1 cellular context compared by ENCODE assay signal in the genomic region with DNA sequence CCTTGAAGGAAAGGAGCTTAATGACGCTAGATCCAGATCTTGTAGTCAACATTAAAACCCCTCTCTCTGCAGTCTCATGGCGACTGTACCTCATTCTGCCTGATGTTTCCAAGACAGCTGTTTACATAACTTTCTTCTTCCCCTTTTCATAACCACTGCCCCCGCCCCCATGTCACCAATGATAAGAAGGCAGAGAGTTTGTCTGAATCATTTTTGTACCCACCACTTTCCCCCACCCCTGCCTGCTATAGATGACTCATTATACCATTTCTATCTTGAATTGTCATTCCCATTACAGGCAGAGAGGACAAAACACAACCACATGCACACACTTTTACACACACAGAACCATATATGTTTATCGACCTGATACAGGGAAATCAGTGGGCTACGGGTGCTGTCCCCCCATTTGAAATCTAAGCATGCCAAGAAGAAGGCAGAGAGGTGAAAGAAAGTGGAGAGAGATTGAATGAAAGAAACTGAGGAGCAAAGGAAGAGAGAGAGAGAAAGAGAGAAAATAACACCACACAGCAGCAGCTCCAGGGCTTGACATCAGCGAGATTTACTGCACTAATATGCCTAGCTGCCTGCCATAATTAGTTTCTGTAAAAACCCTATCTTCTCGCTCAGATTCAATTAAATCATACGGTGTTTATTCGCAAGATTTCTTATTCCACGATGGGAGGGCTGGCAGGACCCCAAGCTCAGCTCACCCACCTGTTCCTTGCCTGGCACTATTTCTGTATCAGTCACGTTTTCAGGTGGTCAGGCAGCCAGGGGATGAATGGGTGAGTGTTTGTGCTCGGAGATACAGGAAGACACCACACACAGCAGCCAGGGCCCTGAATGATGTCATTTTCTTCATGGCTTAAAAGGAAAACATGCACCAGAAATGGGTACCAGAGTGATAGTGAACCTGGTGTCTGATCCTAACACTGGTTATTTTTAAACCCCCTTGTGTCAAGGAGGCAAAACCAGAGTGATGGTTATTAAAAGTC.
TF ChIP-seq lines count a peak whose summit lies in the region.

No MANE protein-coding gene starts in this region.

TF ChIP-seq in K562, 482 proteins besides CTCF, POLR2A, EP300 and RAD21 (continued from another document and continues in another):
- TF ChIP-seq, protein P1, sequence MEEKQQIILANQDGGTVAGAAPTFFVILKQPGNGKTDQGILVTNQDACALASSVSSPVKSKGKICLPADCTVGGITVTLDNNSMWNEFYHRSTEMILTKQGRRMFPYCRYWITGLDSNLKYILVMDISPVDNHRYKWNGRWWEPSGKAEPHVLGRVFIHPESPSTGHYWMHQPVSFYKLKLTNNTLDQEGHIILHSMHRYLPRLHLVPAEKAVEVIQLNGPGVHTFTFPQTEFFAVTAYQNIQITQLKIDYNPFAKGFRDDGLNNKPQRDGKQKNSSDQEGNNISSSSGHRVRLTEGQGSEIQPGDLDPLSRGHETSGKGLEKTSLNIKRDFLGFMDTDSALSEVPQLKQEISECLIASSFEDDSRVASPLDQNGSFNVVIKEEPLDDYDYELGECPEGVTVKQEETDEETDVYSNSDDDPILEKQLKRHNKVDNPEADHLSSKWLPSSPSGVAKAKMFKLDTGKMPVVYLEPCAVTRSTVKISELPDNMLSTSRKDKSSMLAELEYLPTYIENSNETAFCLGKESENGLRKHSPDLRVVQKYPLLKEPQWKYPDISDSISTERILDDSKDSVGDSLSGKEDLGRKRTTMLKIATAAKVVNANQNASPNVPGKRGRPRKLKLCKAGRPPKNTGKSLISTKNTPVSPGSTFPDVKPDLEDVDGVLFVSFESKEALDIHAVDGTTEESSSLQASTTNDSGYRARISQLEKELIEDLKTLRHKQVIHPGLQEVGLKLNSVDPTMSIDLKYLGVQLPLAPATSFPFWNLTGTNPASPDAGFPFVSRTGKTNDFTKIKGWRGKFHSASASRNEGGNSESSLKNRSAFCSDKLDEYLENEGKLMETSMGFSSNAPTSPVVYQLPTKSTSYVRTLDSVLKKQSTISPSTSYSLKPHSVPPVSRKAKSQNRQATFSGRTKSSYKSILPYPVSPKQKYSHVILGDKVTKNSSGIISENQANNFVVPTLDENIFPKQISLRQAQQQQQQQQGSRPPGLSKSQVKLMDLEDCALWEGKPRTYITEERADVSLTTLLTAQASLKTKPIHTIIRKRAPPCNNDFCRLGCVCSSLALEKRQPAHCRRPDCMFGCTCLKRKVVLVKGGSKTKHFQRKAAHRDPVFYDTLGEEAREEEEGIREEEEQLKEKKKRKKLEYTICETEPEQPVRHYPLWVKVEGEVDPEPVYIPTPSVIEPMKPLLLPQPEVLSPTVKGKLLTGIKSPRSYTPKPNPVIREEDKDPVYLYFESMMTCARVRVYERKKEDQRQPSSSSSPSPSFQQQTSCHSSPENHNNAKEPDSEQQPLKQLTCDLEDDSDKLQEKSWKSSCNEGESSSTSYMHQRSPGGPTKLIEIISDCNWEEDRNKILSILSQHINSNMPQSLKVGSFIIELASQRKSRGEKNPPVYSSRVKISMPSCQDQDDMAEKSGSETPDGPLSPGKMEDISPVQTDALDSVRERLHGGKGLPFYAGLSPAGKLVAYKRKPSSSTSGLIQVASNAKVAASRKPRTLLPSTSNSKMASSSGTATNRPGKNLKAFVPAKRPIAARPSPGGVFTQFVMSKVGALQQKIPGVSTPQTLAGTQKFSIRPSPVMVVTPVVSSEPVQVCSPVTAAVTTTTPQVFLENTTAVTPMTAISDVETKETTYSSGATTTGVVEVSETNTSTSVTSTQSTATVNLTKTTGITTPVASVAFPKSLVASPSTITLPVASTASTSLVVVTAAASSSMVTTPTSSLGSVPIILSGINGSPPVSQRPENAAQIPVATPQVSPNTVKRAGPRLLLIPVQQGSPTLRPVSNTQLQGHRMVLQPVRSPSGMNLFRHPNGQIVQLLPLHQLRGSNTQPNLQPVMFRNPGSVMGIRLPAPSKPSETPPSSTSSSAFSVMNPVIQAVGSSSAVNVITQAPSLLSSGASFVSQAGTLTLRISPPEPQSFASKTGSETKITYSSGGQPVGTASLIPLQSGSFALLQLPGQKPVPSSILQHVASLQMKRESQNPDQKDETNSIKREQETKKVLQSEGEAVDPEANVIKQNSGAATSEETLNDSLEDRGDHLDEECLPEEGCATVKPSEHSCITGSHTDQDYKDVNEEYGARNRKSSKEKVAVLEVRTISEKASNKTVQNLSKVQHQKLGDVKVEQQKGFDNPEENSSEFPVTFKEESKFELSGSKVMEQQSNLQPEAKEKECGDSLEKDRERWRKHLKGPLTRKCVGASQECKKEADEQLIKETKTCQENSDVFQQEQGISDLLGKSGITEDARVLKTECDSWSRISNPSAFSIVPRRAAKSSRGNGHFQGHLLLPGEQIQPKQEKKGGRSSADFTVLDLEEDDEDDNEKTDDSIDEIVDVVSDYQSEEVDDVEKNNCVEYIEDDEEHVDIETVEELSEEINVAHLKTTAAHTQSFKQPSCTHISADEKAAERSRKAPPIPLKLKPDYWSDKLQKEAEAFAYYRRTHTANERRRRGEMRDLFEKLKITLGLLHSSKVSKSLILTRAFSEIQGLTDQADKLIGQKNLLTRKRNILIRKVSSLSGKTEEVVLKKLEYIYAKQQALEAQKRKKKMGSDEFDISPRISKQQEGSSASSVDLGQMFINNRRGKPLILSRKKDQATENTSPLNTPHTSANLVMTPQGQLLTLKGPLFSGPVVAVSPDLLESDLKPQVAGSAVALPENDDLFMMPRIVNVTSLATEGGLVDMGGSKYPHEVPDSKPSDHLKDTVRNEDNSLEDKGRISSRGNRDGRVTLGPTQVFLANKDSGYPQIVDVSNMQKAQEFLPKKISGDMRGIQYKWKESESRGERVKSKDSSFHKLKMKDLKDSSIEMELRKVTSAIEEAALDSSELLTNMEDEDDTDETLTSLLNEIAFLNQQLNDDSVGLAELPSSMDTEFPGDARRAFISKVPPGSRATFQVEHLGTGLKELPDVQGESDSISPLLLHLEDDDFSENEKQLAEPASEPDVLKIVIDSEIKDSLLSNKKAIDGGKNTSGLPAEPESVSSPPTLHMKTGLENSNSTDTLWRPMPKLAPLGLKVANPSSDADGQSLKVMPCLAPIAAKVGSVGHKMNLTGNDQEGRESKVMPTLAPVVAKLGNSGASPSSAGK (IDR thresholded peaks at IDR 0.05), result no peak
- TF ChIP-seq SMARCB1 (IDR thresholded peaks at IDR 0.05; ENCODE audit: insufficient read length, low read depth) (no peak), PHF21A (IDR thresholded peaks at IDR 0.05; ENCODE audit: borderline replicate concordance, low read depth) (no peak), ZC3H8 (IDR thresholded peaks at IDR 0.05) (no peak), RFX5 (IDR thresholded peaks at IDR 0.05; ENCODE audit: low read depth, low read length) (no peak), PHB (CRISPR knock-in tag; IDR thresholded peaks at IDR 0.05) (no peak), MYBL2 (IDR thresholded peaks at IDR 0.05; ENCODE audit: low read depth) (no peak), MYBL2 (CRISPR knock-in tag; IDR thresholded peaks at IDR 0.05; ENCODE audit: borderline replicate concordance) (no peak), GTF2F1 (IDR thresholded peaks at IDR 0.05; ENCODE audit: low read depth, low read length) (no peak), TARDBP (IDR thresholded peaks at IDR 0.05) (no peak), PYGO2 (tag; IDR thresholded peaks at IDR 0.05) (no peak), MED1 (CRISPR knock-in tag; IDR thresholded peaks at IDR 0.05; ENCODE audit: borderline replicate concordance) (no peak), ZNF436 (CRISPR knock-in tag; IDR thresholded peaks at IDR 0.05) (no peak)
- TF ChIP-seq, protein P2, sequence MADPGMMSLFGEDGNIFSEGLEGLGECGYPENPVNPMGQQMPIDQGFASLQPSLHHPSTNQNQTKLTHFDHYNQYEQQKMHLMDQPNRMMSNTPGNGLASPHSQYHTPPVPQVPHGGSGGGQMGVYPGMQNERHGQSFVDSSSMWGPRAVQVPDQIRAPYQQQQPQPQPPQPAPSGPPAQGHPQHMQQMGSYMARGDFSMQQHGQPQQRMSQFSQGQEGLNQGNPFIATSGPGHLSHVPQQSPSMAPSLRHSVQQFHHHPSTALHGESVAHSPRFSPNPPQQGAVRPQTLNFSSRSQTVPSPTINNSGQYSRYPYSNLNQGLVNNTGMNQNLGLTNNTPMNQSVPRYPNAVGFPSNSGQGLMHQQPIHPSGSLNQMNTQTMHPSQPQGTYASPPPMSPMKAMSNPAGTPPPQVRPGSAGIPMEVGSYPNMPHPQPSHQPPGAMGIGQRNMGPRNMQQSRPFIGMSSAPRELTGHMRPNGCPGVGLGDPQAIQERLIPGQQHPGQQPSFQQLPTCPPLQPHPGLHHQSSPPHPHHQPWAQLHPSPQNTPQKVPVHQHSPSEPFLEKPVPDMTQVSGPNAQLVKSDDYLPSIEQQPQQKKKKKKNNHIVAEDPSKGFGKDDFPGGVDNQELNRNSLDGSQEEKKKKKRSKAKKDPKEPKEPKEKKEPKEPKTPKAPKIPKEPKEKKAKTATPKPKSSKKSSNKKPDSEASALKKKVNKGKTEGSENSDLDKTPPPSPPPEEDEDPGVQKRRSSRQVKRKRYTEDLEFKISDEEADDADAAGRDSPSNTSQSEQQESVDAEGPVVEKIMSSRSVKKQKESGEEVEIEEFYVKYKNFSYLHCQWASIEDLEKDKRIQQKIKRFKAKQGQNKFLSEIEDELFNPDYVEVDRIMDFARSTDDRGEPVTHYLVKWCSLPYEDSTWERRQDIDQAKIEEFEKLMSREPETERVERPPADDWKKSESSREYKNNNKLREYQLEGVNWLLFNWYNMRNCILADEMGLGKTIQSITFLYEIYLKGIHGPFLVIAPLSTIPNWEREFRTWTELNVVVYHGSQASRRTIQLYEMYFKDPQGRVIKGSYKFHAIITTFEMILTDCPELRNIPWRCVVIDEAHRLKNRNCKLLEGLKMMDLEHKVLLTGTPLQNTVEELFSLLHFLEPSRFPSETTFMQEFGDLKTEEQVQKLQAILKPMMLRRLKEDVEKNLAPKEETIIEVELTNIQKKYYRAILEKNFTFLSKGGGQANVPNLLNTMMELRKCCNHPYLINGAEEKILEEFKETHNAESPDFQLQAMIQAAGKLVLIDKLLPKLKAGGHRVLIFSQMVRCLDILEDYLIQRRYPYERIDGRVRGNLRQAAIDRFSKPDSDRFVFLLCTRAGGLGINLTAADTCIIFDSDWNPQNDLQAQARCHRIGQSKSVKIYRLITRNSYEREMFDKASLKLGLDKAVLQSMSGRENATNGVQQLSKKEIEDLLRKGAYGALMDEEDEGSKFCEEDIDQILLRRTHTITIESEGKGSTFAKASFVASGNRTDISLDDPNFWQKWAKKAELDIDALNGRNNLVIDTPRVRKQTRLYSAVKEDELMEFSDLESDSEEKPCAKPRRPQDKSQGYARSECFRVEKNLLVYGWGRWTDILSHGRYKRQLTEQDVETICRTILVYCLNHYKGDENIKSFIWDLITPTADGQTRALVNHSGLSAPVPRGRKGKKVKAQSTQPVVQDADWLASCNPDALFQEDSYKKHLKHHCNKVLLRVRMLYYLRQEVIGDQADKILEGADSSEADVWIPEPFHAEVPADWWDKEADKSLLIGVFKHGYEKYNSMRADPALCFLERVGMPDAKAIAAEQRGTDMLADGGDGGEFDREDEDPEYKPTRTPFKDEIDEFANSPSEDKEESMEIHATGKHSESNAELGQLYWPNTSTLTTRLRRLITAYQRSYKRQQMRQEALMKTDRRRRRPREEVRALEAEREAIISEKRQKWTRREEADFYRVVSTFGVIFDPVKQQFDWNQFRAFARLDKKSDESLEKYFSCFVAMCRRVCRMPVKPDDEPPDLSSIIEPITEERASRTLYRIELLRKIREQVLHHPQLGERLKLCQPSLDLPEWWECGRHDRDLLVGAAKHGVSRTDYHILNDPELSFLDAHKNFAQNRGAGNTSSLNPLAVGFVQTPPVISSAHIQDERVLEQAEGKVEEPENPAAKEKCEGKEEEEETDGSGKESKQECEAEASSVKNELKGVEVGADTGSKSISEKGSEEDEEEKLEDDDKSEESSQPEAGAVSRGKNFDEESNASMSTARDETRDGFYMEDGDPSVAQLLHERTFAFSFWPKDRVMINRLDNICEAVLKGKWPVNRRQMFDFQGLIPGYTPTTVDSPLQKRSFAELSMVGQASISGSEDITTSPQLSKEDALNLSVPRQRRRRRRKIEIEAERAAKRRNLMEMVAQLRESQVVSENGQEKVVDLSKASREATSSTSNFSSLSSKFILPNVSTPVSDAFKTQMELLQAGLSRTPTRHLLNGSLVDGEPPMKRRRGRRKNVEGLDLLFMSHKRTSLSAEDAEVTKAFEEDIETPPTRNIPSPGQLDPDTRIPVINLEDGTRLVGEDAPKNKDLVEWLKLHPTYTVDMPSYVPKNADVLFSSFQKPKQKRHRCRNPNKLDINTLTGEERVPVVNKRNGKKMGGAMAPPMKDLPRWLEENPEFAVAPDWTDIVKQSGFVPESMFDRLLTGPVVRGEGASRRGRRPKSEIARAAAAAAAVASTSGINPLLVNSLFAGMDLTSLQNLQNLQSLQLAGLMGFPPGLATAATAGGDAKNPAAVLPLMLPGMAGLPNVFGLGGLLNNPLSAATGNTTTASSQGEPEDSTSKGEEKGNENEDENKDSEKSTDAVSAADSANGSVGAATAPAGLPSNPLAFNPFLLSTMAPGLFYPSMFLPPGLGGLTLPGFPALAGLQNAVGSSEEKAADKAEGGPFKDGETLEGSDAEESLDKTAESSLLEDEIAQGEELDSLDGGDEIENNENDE (IDR thresholded peaks at IDR 0.05; ENCODE audit: low read depth, low read length), result no peak
- TF ChIP-seq, protein P3, sequence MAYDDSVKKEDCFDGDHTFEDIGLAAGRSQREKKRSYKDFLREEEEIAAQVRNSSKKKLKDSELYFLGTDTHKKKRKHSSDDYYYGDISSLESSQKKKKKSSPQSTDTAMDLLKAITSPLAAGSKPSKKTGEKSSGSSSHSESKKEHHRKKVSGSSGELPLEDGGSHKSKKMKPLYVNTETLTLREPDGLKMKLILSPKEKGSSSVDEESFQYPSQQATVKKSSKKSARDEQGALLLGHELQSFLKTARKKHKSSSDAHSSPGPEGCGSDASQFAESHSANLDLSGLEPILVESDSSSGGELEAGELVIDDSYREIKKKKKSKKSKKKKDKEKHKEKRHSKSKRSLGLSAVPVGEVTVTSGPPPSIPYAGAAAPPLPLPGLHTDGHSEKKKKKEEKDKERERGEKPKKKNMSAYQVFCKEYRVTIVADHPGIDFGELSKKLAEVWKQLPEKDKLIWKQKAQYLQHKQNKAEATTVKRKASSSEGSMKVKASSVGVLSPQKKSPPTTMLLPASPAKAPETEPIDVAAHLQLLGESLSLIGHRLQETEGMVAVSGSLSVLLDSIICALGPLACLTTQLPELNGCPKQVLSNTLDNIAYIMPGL (CRISPR knock-in tag; IDR thresholded peaks at IDR 0.05), result no peak
- TF ChIP-seq, protein P4, sequence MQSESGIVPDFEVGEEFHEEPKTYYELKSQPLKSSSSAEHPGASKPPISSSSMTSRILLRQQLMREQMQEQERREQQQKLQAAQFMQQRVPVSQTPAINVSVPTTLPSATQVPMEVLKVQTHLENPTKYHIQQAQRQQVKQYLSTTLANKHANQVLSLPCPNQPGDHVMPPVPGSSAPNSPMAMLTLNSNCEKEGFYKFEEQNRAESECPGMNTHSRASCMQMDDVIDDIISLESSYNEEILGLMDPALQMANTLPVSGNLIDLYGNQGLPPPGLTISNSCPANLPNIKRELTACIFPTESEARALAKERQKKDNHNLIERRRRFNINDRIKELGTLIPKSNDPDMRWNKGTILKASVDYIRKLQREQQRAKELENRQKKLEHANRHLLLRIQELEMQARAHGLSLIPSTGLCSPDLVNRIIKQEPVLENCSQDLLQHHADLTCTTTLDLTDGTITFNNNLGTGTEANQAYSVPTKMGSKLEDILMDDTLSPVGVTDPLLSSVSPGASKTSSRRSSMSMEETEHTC (IDR thresholded peaks at IDR 0.05), result no peak
- TF ChIP-seq, protein P5, sequence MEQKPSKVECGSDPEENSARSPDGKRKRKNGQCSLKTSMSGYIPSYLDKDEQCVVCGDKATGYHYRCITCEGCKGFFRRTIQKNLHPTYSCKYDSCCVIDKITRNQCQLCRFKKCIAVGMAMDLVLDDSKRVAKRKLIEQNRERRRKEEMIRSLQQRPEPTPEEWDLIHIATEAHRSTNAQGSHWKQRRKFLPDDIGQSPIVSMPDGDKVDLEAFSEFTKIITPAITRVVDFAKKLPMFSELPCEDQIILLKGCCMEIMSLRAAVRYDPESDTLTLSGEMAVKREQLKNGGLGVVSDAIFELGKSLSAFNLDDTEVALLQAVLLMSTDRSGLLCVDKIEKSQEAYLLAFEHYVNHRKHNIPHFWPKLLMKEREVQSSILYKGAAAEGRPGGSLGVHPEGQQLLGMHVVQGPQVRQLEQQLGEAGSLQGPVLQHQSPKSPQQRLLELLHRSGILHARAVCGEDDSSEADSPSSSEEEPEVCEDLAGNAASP (IDR thresholded peaks at IDR 0.05), result no peak
